9 cellular contexts compared by ENCODE assay signal in genomic region chr17:40346061-40346767, GRCh38. TPM values are rescaled to one million over a fixed set of nuclear protein-coding genes. Genes with fewer than 3 reads are reported as not detected.
A peak's percentile ranks its signal among the peaks of the same experiment; 100 is the strongest.
DNase-seq lines count a peak whose midpoint lies in the region; ATAC-seq and TF ChIP-seq lines count a peak whose summit lies in the region.
"Had no signal": no experiment of that assay in that cellular context is flagged by ENCODE, and none has a peak within 500 bp of the region (broad histone marks: within the 10 kb centered on the region; RNA-seq: fewer than 3 reads in every experiment).

No MANE protein-coding gene starts in this region.

- H3K4me1 ChIP-seq in CD8-positive, alpha-beta memory T cell (ENCODE audit: insufficient read depth, low read length) = peaks cover 64% of the 10 kb centered on the region
- peaks cover 70% of the 10 kb centered on the region for H3K4me1 ChIP-seq in psoas muscle

- peak overlapping the region; percentile 30 to 85 (median 65) for H3K4me3 Mint-ChIP-seq in CD8-positive, alpha-beta memory T cell
- H3K4me3 Mint-ChIP-seq in activated T-cell treated with anti-CD3 and anti-CD28 coated beads, Interleukin-2, amount 50 U/mL, for 72 hours = peak overlapping the region; percentile 47 to 80
- peak overlapping the region; percentile 92 for H3K4me3 Mint-ChIP-seq in glutamatergic neuron (ENCODE audit: unreplicated experiment)

- peak overlapping the region; percentile 84 to 98 (median 95) for H3K27ac Mint-ChIP-seq in CD8-positive, alpha-beta memory T cell
- peak overlapping the region; percentile 75 for H3K27ac Mint-ChIP-seq in activated T-cell treated with anti-CD3 and anti-CD28 coated beads, Interleukin-2, amount 50 U/mL, for 72 hours
- no peak overlapping the region for H3K27ac Mint-ChIP-seq in glutamatergic neuron (ENCODE audit: unreplicated experiment)

- TF ChIP-seq CTCF in glutamatergic neuron (IDR thresholded peaks at IDR 0.05; ENCODE audit: partially characterized antibody, unreplicated experiment) (no peak), psoas muscle (IDR thresholded peaks at IDR 0.05) (no peak)

- 25 to 29% (median 27%) methylated on average over 10 of the region's 10 CpGs for WGBS in psoas muscle, 3 donors

- no peaks in the 10 kb centered on the region for H3K27me3 ChIP-seq in CD8-positive, alpha-beta memory T cell (ENCODE audit: insufficient read depth, low read length, poor library complexity, severe bottlenecking)
- no peaks in the 10 kb centered on the region for H3K27me3 ChIP-seq in psoas muscle (ENCODE audit: insufficient read depth in 3 of 3, low read length in 2 of 3)
- H3K27me3 ChIP-seq: SJSA1 had no signal

- H3K27ac ChIP-seq in CD8-positive, alpha-beta memory T cell (ENCODE audit: low read depth, low read length) = peak overlapping the region; percentile 16
- H3K27ac ChIP-seq in psoas muscle = peak overlapping the region; percentile 93

- peak overlapping the region; percentile 49 for H3K4me3 ChIP-seq in CD8-positive, alpha-beta memory T cell (ENCODE audit: low read length)
- H3K4me3 ChIP-seq in psoas muscle = peak overlapping the region; percentile 81
- H3K4me3 ChIP-seq: SJSA1 had no signal

- ATAC-seq in activated T-cell treated with anti-CD3 and anti-CD28 coated beads, Interleukin-2, amount 50 U/mL, for 72 hours (replicated peaks in 1 of 2) = no peak
- no peak for ATAC-seq in psoas muscle
- ATAC-seq in HG02840 (IDR thresholded peaks at IDR 0.05; ENCODE audit: low FRiP score, unreplicated experiment) = no peak

- H3K27me3 Mint-ChIP-seq in CD8-positive, alpha-beta memory T cell = no peaks in the 10 kb centered on the region
- no peaks in the 10 kb centered on the region for H3K27me3 Mint-ChIP-seq in activated T-cell treated with anti-CD3 and anti-CD28 coated beads, Interleukin-2, amount 50 U/mL, for 72 hours (ENCODE audit: low read depth)
- peaks cover 22% of the 10 kb centered on the region for H3K27me3 Mint-ChIP-seq in glutamatergic neuron (ENCODE audit: unreplicated experiment)

- no peak for DNase-seq in CD8-positive, alpha-beta memory T cell
- DNase-seq in activated T-cell treated with anti-CD3 and anti-CD28 coated beads, Interleukin-2, amount 50 U/mL, for 72 hours = no peak
- DNase-seq in glutamatergic neuron (no peak), psoas muscle (no peak), ureter (ENCODE audit: low spot score) (no peak), EL (no peak)
- DNase-seq in stimulated activated naive CD4-positive, alpha-beta T cell (lab: John Stamatoyannopoulos, UW) = no peak

- intact Hi-C loops in psoas muscle (cut with DNase I) = no loop called here

- CTCF ChIA-PET in CD8-positive, alpha-beta memory T cell (lab: Charles Lee) = interaction anchor here (1.0 to 3.2 kb wide), 6 partner anchors 8 to 214 kb away, joined by 3 to 21 read pairs (median 3); no protein-coding TSS in a partner anchor

- no peaks in the 10 kb centered on the region for H3K9me3 ChIP-seq in CD8-positive, alpha-beta memory T cell (ENCODE audit: low read length)
- H3K9me3 ChIP-seq in psoas muscle = no peaks in the 10 kb centered on the region
- H3K9me3 ChIP-seq: SJSA1 had no signal

- H3K36me3 ChIP-seq in CD8-positive, alpha-beta memory T cell (ENCODE audit: insufficient read depth, low read length) = peaks cover 18% of the 10 kb centered on the region
- H3K36me3 ChIP-seq in psoas muscle (ENCODE audit: insufficient read depth in 1 of 2, low read depth in 1 of 2) = peaks cover 0 to 26% of the 10 kb centered on the region in 2 donors

- H3K36me3 Mint-ChIP-seq in CD8-positive, alpha-beta memory T cell = peaks cover 0 to 28% (median 2%) of the 10 kb centered on the region in 3 donors
- no peaks in the 10 kb centered on the region for H3K36me3 Mint-ChIP-seq in activated T-cell treated with anti-CD3 and anti-CD28 coated beads, Interleukin-2, amount 50 U/mL, for 72 hours (ENCODE audit: insufficient read depth in 2 of 2)
- H3K36me3 Mint-ChIP-seq in glutamatergic neuron (ENCODE audit: unreplicated experiment) = peaks cover 3% of the 10 kb centered on the region

- no peaks in the 10 kb centered on the region for H3K9me3 Mint-ChIP-seq in CD8-positive, alpha-beta memory T cell
- no peaks in the 10 kb centered on the region for H3K9me3 Mint-ChIP-seq in activated T-cell treated with anti-CD3 and anti-CD28 coated beads, Interleukin-2, amount 50 U/mL, for 72 hours
- peaks cover 18% of the 10 kb centered on the region for H3K9me3 Mint-ChIP-seq in glutamatergic neuron (ENCODE audit: unreplicated experiment)

- peaks cover 62 to 77% (median 65%) of the 10 kb centered on the region in 3 donors for H3K4me1 Mint-ChIP-seq in CD8-positive, alpha-beta memory T cell
- peaks cover 56% of the 10 kb centered on the region for H3K4me1 Mint-ChIP-seq in activated T-cell treated with anti-CD3 and anti-CD28 coated beads, Interleukin-2, amount 50 U/mL, for 72 hours (ENCODE audit: low read depth)
- peaks cover 35% of the 10 kb centered on the region for H3K4me1 Mint-ChIP-seq in glutamatergic neuron (ENCODE audit: low read depth, unreplicated experiment)

- POLR2A ChIA-PET in CD8-positive, alpha-beta memory T cell (lab: Charles Lee) = interaction anchor here (0.9 to 1.4 kb wide), 4 partner anchors 23 to 29 kb away, joined by 3 to 4 read pairs (median 4); no protein-coding TSS in a partner anchor

RNA-seq across cellular contexts. Expression of gene GJD3, which starts 18.3 kb away (rescaled TPM):
- under 1 TPM in 1 of 2 experiments, not detected in 1; 0.24 TPM for total RNA-seq in CD8-positive, alpha-beta memory T cell
- polyA plus RNA-seq in CD8-positive, alpha-beta memory T cell = 0.40 TPM
- not detected for total RNA-seq in activated T-cell treated with anti-CD3 and anti-CD28 coated beads, Interleukin-2, amount 50 U/mL, for 72 hours
- total RNA-seq in glutamatergic neuron (ENCODE audit: unreplicated experiment) (not detected), psoas muscle (1 to 10 TPM in 2 of 4 donors, under 1 TPM in 2; 0.34 to 1.4 (median 0.82) TPM), ureter (2.0 TPM)
- polyA plus RNA-seq in psoas muscle = under 1 TPM in 2 of 3 donors, not detected in 1; 0.17 to 0.25 TPM
- total RNA-seq: SJSA1 had no signal

RNA-seq across cellular contexts. Expression of gene RARA, which starts 37.2 kb away (rescaled TPM):
- 10 to 100 TPM; 37.4 to 37.8 TPM for total RNA-seq in CD8-positive, alpha-beta memory T cell
- 14.0 TPM for polyA plus RNA-seq in CD8-positive, alpha-beta memory T cell
- 10 to 100 TPM; 33.4 to 45.2 TPM for total RNA-seq in activated T-cell treated with anti-CD3 and anti-CD28 coated beads, Interleukin-2, amount 50 U/mL, for 72 hours
- total RNA-seq in glutamatergic neuron (ENCODE audit: unreplicated experiment) (26.2 TPM), psoas muscle (10 to 100 TPM; 15.0 to 51.1 (median 44.6) TPM), ureter (34.9 TPM)
- 10 to 100 TPM; 15.0 to 76.9 (median 18.6) TPM for polyA plus RNA-seq in psoas muscle

RNA-seq across cellular contexts. Expression of gene CDC6, which starts 58.5 kb away (rescaled TPM):
- total RNA-seq in CD8-positive, alpha-beta memory T cell = 100 to 1,000 TPM; 107 to 110 TPM
- 0.49 TPM for polyA plus RNA-seq in CD8-positive, alpha-beta memory T cell
- 10 to 100 TPM; 86.2 to 92.6 TPM for total RNA-seq in activated T-cell treated with anti-CD3 and anti-CD28 coated beads, Interleukin-2, amount 50 U/mL, for 72 hours
- total RNA-seq in glutamatergic neuron (ENCODE audit: unreplicated experiment) = 4.7 TPM
- total RNA-seq in psoas muscle = under 1 TPM; 0.27 to 0.90 (median 0.42) TPM
- 1 to 10 TPM in 2 of 3 donors, under 1 TPM in 1; 0.86 to 2.5 (median 1.4) TPM for polyA plus RNA-seq in psoas muscle
- total RNA-seq in ureter = 3.1 TPM

Comparison
In these comparisons a context has a peak if more than half of its experiments do, and no peak if none do; other contexts are left out.
1. RNA of gene CDC6, which starts 58.5 kb away (total RNA-seq): 107 to 110 TPM in CD8-positive, alpha-beta memory T cell and 86.2 to 92.6 TPM in activated T-cell treated with anti-CD3 and anti-CD28 coated beads, Interleukin-2, amount 50 U/mL, for 72 hours; 4.7 TPM in glutamatergic neuron (single experiment), 3.1 TPM in ureter (single experiment) and 0.27 to 0.90 TPM in psoas muscle; every median in the first group is over 10 times any median in the second.
2. Peak in every context shown above with its lines, with median percentiles within 50 percentile points of each other: H3K4me3 Mint-ChIP-seq.